Comparison of ENCODE assay signal across 8 cellular contexts in genomic region chr16:85548375-85548774, GRCh38.
"Had no signal": no experiment of that assay in that cellular context is flagged by ENCODE, and none has a peak within 500 bp of the region (broad histone marks: within the 10 kb centered on the region; RNA-seq: fewer than 3 reads in every experiment).

No MANE protein-coding gene starts in this region.

- H3K4me3 ChIP-seq: GM23338 had no signal

- H3K9me3 Mint-ChIP-seq: GM23338, H9 had no signal

- H3K27ac ChIP-seq: KMS-11 had no signal

- H3K4me2 ChIP-seq: GM23338, KMS-11 had no signal

- H3K27ac Mint-ChIP-seq: GM23338 had no signal

- H2AFZ ChIP-seq: GM23338 had no signal

- H3K4me3 Mint-ChIP-seq: GM23338, H9 had no signal

- DNase-seq: H9, HCEC 1CT, IMR-90, KBM-7 had no signal

- ATAC-seq: GM23338 had no signal

- FAIRE-seq: H1, H54 had no signal

- H3K9ac ChIP-seq: KMS-11 had no signal
